ENCODE assay signal across 8 cellular contexts in genomic region chr6:69795469-69796080, GRCh38. TPM values are rescaled to one million over a fixed set of nuclear protein-coding genes. Genes with fewer than 3 reads are reported as not detected.
A peak's percentile ranks its signal among the peaks of the same experiment; 100 is the strongest.
DNase-seq lines count a peak whose midpoint lies in the region; ATAC-seq, FAIRE-seq and TF ChIP-seq lines count a peak whose summit lies in the region.

No MANE protein-coding gene starts in this region.

- 8 to 13% methylated on average over 5 of the region's 5 CpGs for WGBS in pancreas, 2 donors

- H3K27me3 ChIP-seq in cardiac muscle cell (no peaks in the 10 kb centered on the region), Peyer's patch (no peaks in the 10 kb centered on the region), pancreas (no peaks in the 10 kb centered on the region)

- H3K36me3 ChIP-seq in cardiac muscle cell (no peaks in the 10 kb centered on the region), Peyer's patch (no peaks in the 10 kb centered on the region), pancreas (no peaks in the 10 kb centered on the region)

- H3K27ac ChIP-seq in cardiac muscle cell (peak overlapping the region; percentile 87), Peyer's patch (peak overlapping the region; percentile 93 to 98 (median 96)), pancreas (peak overlapping the region; percentile 97 to 98 (median 98))

- TF ChIP-seq POLR2A in Peyer's patch (IDR thresholded peaks at IDR 0.05): no peak
- no peak for TF ChIP-seq POLR2A in erythroblast (IDR thresholded peaks at IDR 0.05; ENCODE audit: low read length)

- H3K4me3 ChIP-seq in cardiac muscle cell (peak overlapping the region; percentile 80), Peyer's patch (peak overlapping the region; percentile 66 to 87 (median 80)), pancreas (peak overlapping the region; percentile 50 to 82 (median 64))

- H3K4me1 ChIP-seq in cardiac muscle cell (ENCODE audit: low read depth) (no peaks in the 10 kb centered on the region), Peyer's patch (peaks cover 0 to 12% (median 5%) of the 10 kb centered on the region in 4 donors), pancreas (peaks cover 5 to 34% (median 25%) of the 10 kb centered on the region in 3 donors)

- intact Hi-C loops in Right ventricle myocardium superior (cut with DNase I) (no loop called here), pancreas (cut with DNase I) (no loop called here)

- DNase-seq in cardiac muscle cell (ENCODE audit: low read depth in 1 of 2, low spot score in 1 of 2): peak in 1 of 2 donors; percentile 10
- no peak for DNase-seq in Right ventricle myocardium superior
- DNase-seq in Peyer's patch: no peak
- DNase-seq in erythroblast (lab: John Stamatoyannopoulos, UW): peak; percentile 45 to 51
- DNase-seq in pancreas: no peak
- DNase-seq in NCI-H524 (lab: John Stamatoyannopoulos, UW): no peak
- DNase-seq in activated effector memory CD4-positive, alpha-beta T cell treated with Interleukin-2 at 50 U/mL for 16 hours: no peak

- TF ChIP-seq CTCF in cardiac muscle cell (IDR thresholded peaks at IDR 0.05; ENCODE audit: low read depth, low read length) (no peak), Peyer's patch (IDR thresholded peaks at IDR 0.05) (peak in 3 of 6 experiments; percentile 8 to 37 (median 18)), pancreas (IDR thresholded peaks at IDR 0.05) (no peak)

- H3K9me3 ChIP-seq in cardiac muscle cell (ENCODE audit: low read depth): no peaks in the 10 kb centered on the region
- H3K9me3 ChIP-seq in Peyer's patch: no peaks in the 10 kb centered on the region
- H3K9me3 ChIP-seq in pancreas: no peaks in the 10 kb centered on the region

- ATAC-seq in Right ventricle myocardium superior (ENCODE audit: poor library complexity) (no peak), HG02852 (IDR thresholded peaks at IDR 0.05; ENCODE audit: unreplicated experiment) (peak; percentile 32), pancreas (no peak)

- FAIRE-seq in pancreas (lab: Jason Lieb, UNC): peak; percentile 5

RNA-seq across cellular contexts. Expression of gene LMBRD1, which starts 1.2 kb away (rescaled TPM):
- total RNA-seq in cardiac muscle cell (14.0 and 14.4 TPM in 2 replicates), Right ventricle myocardium superior (46.3 TPM), Peyer's patch (100 to 1,000 TPM in 1 of 4 donors, 10 to 100 TPM in 3; 31.4 to 103 (median 61.0) TPM), pancreas (10 to 100 TPM; 32.4 to 42.9 (median 38.7) TPM)
- polyA plus RNA-seq in cardiac muscle cell (24.4 and 29.4 TPM in 2 replicates), pancreas (10 to 100 TPM; 16.5 to 50.5 TPM)

Comparison
In these comparisons a context has a peak if more than half of its experiments do, and no peak if none do; other contexts are left out.
1. DNase-seq: peak in erythroblast (2 of 2); none in Right ventricle myocardium superior (single experiment), Peyer's patch (0 of 3), pancreas (0 of 6), NCI-H524 (0 of 2) and activated effector memory CD4-positive, alpha-beta T cell treated with Interleukin-2 at 50 U/mL for 16 hours (single experiment).
2. Peak in every context shown above with its lines, with median percentiles within 50 percentile points of each other: H3K27ac ChIP-seq and H3K4me3 ChIP-seq.